ENCODE assay signal across 20 cellular contexts in genomic region chr18:14914126-14914525, GRCh38.
DNase-seq lines count a peak whose midpoint lies in the region; FAIRE-seq and TF ChIP-seq lines count a peak whose summit lies in the region.
"Had no signal": no experiment of that assay in that cellular context is flagged by ENCODE, and none has a peak within 500 bp of the region (broad histone marks: within the 10 kb centered on the region; RNA-seq: fewer than 3 reads in every experiment).

No MANE protein-coding gene starts in this region.

- TF ChIP-seq CTCF in choroid plexus epithelial cell (conservative IDR thresholded peaks at IDR 0.05; ENCODE audit: low read depth, low read length) (no peak), osteoblast (IDR thresholded peaks at IDR 0.05; ENCODE audit: extremely low read depth, low read depth, low read length) (no peak), osteocyte (IDR thresholded peaks at IDR 0.05) (no peak)

- no peaks in the 10 kb centered on the region for H3K9me3 ChIP-seq in osteoblast (ENCODE audit: low read depth, low read length)
- H3K9me3 ChIP-seq: BLaER1 treated with 17β-estradiol and CSF1 and Interleukin-3, amounts not matched to agents 10 nM and 100 nM had no signal

- no peaks in the 10 kb centered on the region for H3K79me2 ChIP-seq in osteoblast (ENCODE audit: insufficient read depth, low read length)

- no peaks in the 10 kb centered on the region for H3K4me1 Mint-ChIP-seq in osteocyte (ENCODE audit: unreplicated experiment)
- H3K4me1 Mint-ChIP-seq: T-cell had no signal

- peaks cover 21% of the 10 kb centered on the region for H3K4me1 ChIP-seq in osteoblast (ENCODE audit: insufficient read depth, low read length)
- H3K4me1 ChIP-seq: BLaER1 treated with 17β-estradiol and CSF1 and Interleukin-3, amounts not matched to agents 10 nM and 100 nM had no signal

- H3K9me3 Mint-ChIP-seq in osteocyte (ENCODE audit: unreplicated experiment): peaks cover 61% of the 10 kb centered on the region
- H3K9me3 Mint-ChIP-seq: CD8-positive, alpha-beta T cell; T-cell had no signal

- FAIRE-seq in H54 (lab: Jason Lieb, UNC): no peak
- FAIRE-seq in RCC 7860 (lab: Jason Lieb, UNC): no peak
- FAIRE-seq: D721Med, G401.6 had no signal

- no peaks in the 10 kb centered on the region for H3K36me3 Mint-ChIP-seq in osteocyte (ENCODE audit: unreplicated experiment)
- H3K36me3 Mint-ChIP-seq: CD8-positive, alpha-beta T cell; T-cell had no signal

- H3K27me3 Mint-ChIP-seq in osteocyte (ENCODE audit: unreplicated experiment): no peaks in the 10 kb centered on the region
- H3K27me3 Mint-ChIP-seq: T-cell had no signal

- H3K4me3 Mint-ChIP-seq in osteocyte (ENCODE audit: unreplicated experiment): no peak overlapping the region
- H3K4me3 Mint-ChIP-seq: CD8-positive, alpha-beta T cell; T-cell had no signal

- no peak overlapping the region for H2AFZ ChIP-seq in osteoblast (ENCODE audit: low read length)

- DNase-seq in H54 (ENCODE audit: insufficient read length, low spot score): peak; percentile 18
- peak; percentile 4 for DNase-seq in RCC 7860 (ENCODE audit: low spot score)
- DNase-seq in choroid plexus epithelial cell (ENCODE audit: low read depth): peak; percentile 0
- no peak for DNase-seq in osteoblast (ENCODE audit: insufficient read length, low spot score, missing footprints)
- DNase-seq in DMS153 (lab: John Stamatoyannopoulos, UW): no peak
- no peak for DNase-seq in NCI-H146 (lab: John Stamatoyannopoulos, UW)
- no peak for DNase-seq in osteocyte (ENCODE audit: extremely low spot score, unreplicated experiment)
- DNase-seq: CD8-positive, alpha-beta T cell; GOT3; NCI-H1417 treated with DMSO at 0.1 percent for 48 hours; NCI-H1930; NCI-H345; NCI-H526; Right ventricle myocardium superior; T-cell had no signal

- no peaks in the 10 kb centered on the region for H3K27me3 ChIP-seq in osteoblast (ENCODE audit: insufficient read depth, low read length)
- H3K27me3 ChIP-seq: BLaER1 treated with 17β-estradiol and CSF1 and Interleukin-3, amounts not matched to agents 10 nM and 100 nM had no signal

- H3K36me3 ChIP-seq in osteoblast (ENCODE audit: insufficient read depth, low read length): no peaks in the 10 kb centered on the region
- H3K36me3 ChIP-seq: BLaER1 treated with 17β-estradiol and CSF1 and Interleukin-3, amounts not matched to agents 10 nM and 100 nM had no signal

- H3K4me3 ChIP-seq in choroid plexus epithelial cell (ENCODE audit: low read depth, low read length) (no peak overlapping the region), osteoblast (ENCODE audit: insufficient read depth, low read length) (no peak overlapping the region)
- H3K4me3 ChIP-seq: BLaER1 treated with 17β-estradiol and CSF1 and Interleukin-3, amounts not matched to agents 10 nM and 100 nM; SK-N-MC had no signal

- no peaks in the 10 kb centered on the region for H4K20me1 ChIP-seq in osteoblast (ENCODE audit: insufficient read depth, low read length)
- H4K20me1 ChIP-seq: BLaER1 treated with 17β-estradiol and CSF1 and Interleukin-3, amounts not matched to agents 10 nM and 100 nM had no signal

- peak overlapping the region; percentile 8 for H3K27ac ChIP-seq in osteoblast (ENCODE audit: low read depth, low read length)
- H3K27ac ChIP-seq: BLaER1 treated with 17β-estradiol and CSF1 and Interleukin-3, amounts not matched to agents 10 nM and 100 nM; KMS-11; SK-N-MC had no signal

- H3K4me2 ChIP-seq in osteoblast (ENCODE audit: insufficient read depth, low read length): no peak overlapping the region
- H3K4me2 ChIP-seq: BLaER1 treated with 17β-estradiol and CSF1 and Interleukin-3, amounts not matched to agents 10 nM and 100 nM; KMS-11 had no signal

- TF ChIP-seq POLR2A in H54 (IDR thresholded peaks at IDR 0.05; ENCODE audit: low read depth, low read length): no peak

- no peak overlapping the region for H3K27ac Mint-ChIP-seq in osteocyte (ENCODE audit: unreplicated experiment)
- H3K27ac Mint-ChIP-seq: CD8-positive, alpha-beta T cell; T-cell had no signal

Comparison
In these comparisons a context has a peak if more than half of its experiments do, and no peak if none do; other contexts are left out.
1. DNase-seq: peak in H54 (single experiment), RCC 7860 (single experiment) and choroid plexus epithelial cell (single experiment); none in osteoblast (single experiment), DMS153 (single experiment), NCI-H146 (single experiment) and osteocyte (single experiment).